Comparison of ENCODE assay signal across 9 cellular contexts in the genomic region with DNA sequence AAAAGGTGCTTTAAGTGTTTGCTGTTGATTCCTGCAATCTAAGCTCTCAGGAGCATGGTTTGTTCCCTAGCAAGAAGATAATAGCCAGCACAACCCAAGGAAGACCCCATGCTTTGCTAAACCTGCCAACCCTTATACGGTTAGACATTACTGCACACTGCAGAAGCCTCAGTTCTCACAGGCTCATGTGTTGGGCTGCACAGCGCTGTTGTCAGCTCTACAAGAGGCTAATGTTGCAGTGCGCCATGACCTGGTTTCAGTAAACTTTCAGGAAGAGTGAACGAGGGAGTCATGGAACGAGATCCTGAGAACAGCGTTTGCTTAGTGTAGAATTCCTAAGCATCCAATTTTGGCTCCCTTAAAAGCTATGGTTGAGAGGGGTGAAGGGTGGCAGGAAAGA.
DNase-seq lines count a peak whose midpoint lies in the region; ATAC-seq, FAIRE-seq and TF ChIP-seq lines count a peak whose summit lies in the region.
"Had no signal": no experiment of that assay in that cellular context is flagged by ENCODE, and none has a peak within 500 bp of the region (broad histone marks: within the 10 kb centered on the region; RNA-seq: fewer than 3 reads in every experiment).

No MANE protein-coding gene starts in this region.

- intact Hi-C loops in OCI-LY7 (cut with micrococcal nuclease; ENCODE audit: unreplicated experiment), result no loop called here

- no peaks in the 10 kb centered on the region for H4K20me1 ChIP-seq in OCI-LY7 (ENCODE audit: insufficient read depth, low read length)

- peak; percentile 29 for ATAC-seq in esophagus mucosa

- POLR2A ChIA-PET in OCI-LY7 (lab: Charles Lee), result no interaction called here

- H3K27ac ChIP-seq in OCI-LY7 (ENCODE audit: low read depth, low read length, poor library complexity, severe bottlenecking) (no peak overlapping the region), subcutaneous abdominal adipose tissue (ENCODE audit: low read depth, low read length) (peak overlapping the region; percentile 99)
- H3K27ac ChIP-seq: 22Rv1 had no signal

- peak overlapping the region in 2 of 5 donors; percentile 5 to 33 for H3K9ac ChIP-seq in subcutaneous abdominal adipose tissue (ENCODE audit: low read length in 5 of 5)

- peak overlapping the region; percentile 92 for H2AFZ ChIP-seq in OCI-LY7 (ENCODE audit: low read length)

- CTCF ChIA-PET in OCI-LY7 (lab: Charles Lee; ENCODE audit: unreplicated experiment), result interaction anchor here (0.9 kb wide), 1 partner anchor 10 kb away, joined by 3 read pairs; no protein-coding TSS in a partner anchor

- no peak for TF ChIP-seq CTCF in OCI-LY7 (conservative IDR thresholded peaks at IDR 0.05; ENCODE audit: low read length)

- H3K27me3 ChIP-seq in subcutaneous abdominal adipose tissue (ENCODE audit: control insufficient read depth in 5 of 5, insufficient read depth in 4 of 5, low read length in 5 of 5), result no peaks in the 10 kb centered on the region

- BruUV-seq in OCI-LY7 (replicated peaks; lab: Mats Ljungman, UMichigan), result no TSS peak

- FAIRE-seq in RCC 7860 (lab: Jason Lieb, UNC), result no peak

- H3K4me2 ChIP-seq in OCI-LY7 (ENCODE audit: low read length), result no peak overlapping the region

- no peaks in the 10 kb centered on the region for H3K9me2 ChIP-seq in OCI-LY7 (ENCODE audit: insufficient read depth, low read length)

- no peaks in the 10 kb centered on the region for H3K36me3 ChIP-seq in OCI-LY7 (ENCODE audit: insufficient read depth, low read length)
- H3K36me3 ChIP-seq in subcutaneous abdominal adipose tissue (ENCODE audit: control insufficient read depth in 5 of 5, insufficient read depth in 5 of 5, low read length in 5 of 5), result peaks cover 0 to 4% (median 3%) of the 10 kb centered on the region in 5 donors

- H3K4me1 ChIP-seq in OCI-LY7 (ENCODE audit: insufficient read depth, low read length, poor library complexity, severe bottlenecking) (no peaks in the 10 kb centered on the region), subcutaneous abdominal adipose tissue (ENCODE audit: control insufficient read depth in 5 of 5, insufficient read depth in 5 of 5, low read length in 5 of 5) (peaks cover 3 to 13% (median 12%) of the 10 kb centered on the region in 5 donors)

- peak; percentile 26 for DNase-seq in DMS53 (lab: John Stamatoyannopoulos, UW)
- no peak for DNase-seq in DMS53 treated with DMSO at 0.1 percent for 48 hours (lab: John Stamatoyannopoulos, UW; ENCODE audit: unreplicated experiment)
- DNase-seq in OCI-LY7 (ENCODE audit: low spot score), result no peak
- no peak for DNase-seq in stimulated activated CD8-positive, alpha-beta memory T cell treated with anti-CD3 and anti-CD28 coated beads, Interleukin-4, amount 100 ng/mL, for 48 hours
- DNase-seq in RCC 7860 (ENCODE audit: low spot score), result no peak
- DNase-seq in DMS114 treated with DMSO at 0.1 percent for 48 hours (lab: John Stamatoyannopoulos, UW; ENCODE audit: unreplicated experiment), result no peak

- no peaks in the 10 kb centered on the region for H3K79me2 ChIP-seq in OCI-LY7 (ENCODE audit: insufficient read depth, low read depth, low read length)

- no peaks in the 10 kb centered on the region for H3K9me3 ChIP-seq in OCI-LY7 (ENCODE audit: low read length)
- H3K9me3 ChIP-seq in subcutaneous abdominal adipose tissue (ENCODE audit: control insufficient read depth in 5 of 5, low read length in 5 of 5), result no peaks in the 10 kb centered on the region

- H3K4me3 ChIP-seq in OCI-LY7 (ENCODE audit: low read depth, low read length, poor library complexity, severe bottlenecking), result no peak overlapping the region
- peak overlapping the region in 3 of 5 donors; percentile 55 to 73 (median 69) for H3K4me3 ChIP-seq in subcutaneous abdominal adipose tissue (ENCODE audit: low read depth in 1 of 5, low read length in 5 of 5)
